1 cellular context compared by ENCODE assay signal in genomic region chr15:35019401-35020327, GRCh38.
TF ChIP-seq lines count a peak whose summit lies in the region.

No MANE protein-coding gene starts in this region.

TF ChIP-seq in K562, 482 proteins besides CTCF, POLR2A, EP300 and RAD21:
- 0 out of 4 replicates have a peak, but pooled peaks of 1 of the 2 experiments have one; percentile 20 for TF ChIP-seq KDM1A (IDR thresholded peaks at IDR 0.05)
- no peak for TF ChIP-seq ASH1L (IDR thresholded peaks at IDR 0.05; ENCODE audit: borderline replicate concordance, low read depth, partially characterized antibody)
- TF ChIP-seq, protein P1, sequence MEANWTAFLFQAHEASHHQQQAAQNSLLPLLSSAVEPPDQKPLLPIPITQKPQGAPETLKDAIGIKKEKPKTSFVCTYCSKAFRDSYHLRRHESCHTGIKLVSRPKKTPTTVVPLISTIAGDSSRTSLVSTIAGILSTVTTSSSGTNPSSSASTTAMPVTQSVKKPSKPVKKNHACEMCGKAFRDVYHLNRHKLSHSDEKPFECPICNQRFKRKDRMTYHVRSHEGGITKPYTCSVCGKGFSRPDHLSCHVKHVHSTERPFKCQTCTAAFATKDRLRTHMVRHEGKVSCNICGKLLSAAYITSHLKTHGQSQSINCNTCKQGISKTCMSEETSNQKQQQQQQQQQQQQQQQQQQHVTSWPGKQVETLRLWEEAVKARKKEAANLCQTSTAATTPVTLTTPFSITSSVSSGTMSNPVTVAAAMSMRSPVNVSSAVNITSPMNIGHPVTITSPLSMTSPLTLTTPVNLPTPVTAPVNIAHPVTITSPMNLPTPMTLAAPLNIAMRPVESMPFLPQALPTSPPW (CRISPR knock-in tag; IDR thresholded peaks at IDR 0.05) = peak; percentile 73
- no peak for TF ChIP-seq CREM (IDR thresholded peaks at IDR 0.05; ENCODE audit: low read depth)
- TF ChIP-seq ZNF263 (CRISPR knock-in tag; IDR thresholded peaks at IDR 0.05; ENCODE audit: borderline replicate concordance) = peak; percentile 93
- 0 out of 2 replicates have a peak, but pooled peaks have one; percentile 1 for TF ChIP-seq EGR1 (conservative IDR thresholded peaks at IDR 0.05)
- no peak for TF ChIP-seq CBX2 (IDR thresholded peaks at IDR 0.05; ENCODE audit: insufficient read depth, low read length, poor library complexity, severe bottlenecking)
